31 cellular contexts compared by ENCODE assay signal in genomic region chr20:56069016-56069415, GRCh38.
"Had no signal": no experiment of that assay in that cellular context is flagged by ENCODE, and none has a peak within 500 bp of the region (broad histone marks: within the 10 kb centered on the region; RNA-seq: fewer than 3 reads in every experiment).

No MANE protein-coding gene starts in this region.

- ATAC-seq: activated CD4-positive, CD25-positive, alpha-beta regulatory T cell treated with anti-CD3 and anti-CD28 coated beads, Interleukin-2, amount 50 U/mL, for 24 hours; activated CD8-positive, alpha-beta T cell treated with anti-CD3 and anti-CD28 coated beads for 36 hours; activated T-cell treated with anti-CD3 and anti-CD28 coated beads, Interleukin-2, amount 50 U/mL, for 4 hours; activated T-helper 17 cell treated with anti-CD3 and anti-CD28 coated beads, Interleukin-2, amount 50 U/mL, for 72 hours; effector memory CD8-positive, alpha-beta T cell; gastroesophageal sphincter; heart right ventricle; T-helper 17 cell had no signal

- DNase-seq: activated B cell treated with CpG ODN at 0.5 μM for 24 hours; activated CD4-positive, alpha-beta T cell treated with anti-CD3 and anti-CD28 coated beads for 48 hours; activated CD4-positive, alpha-beta T cell treated with anti-CD3 and anti-CD28 coated beads, Interleukin-2, amount 50 U/mL, for 1 hour; activated CD4-positive, alpha-beta T cell treated with anti-CD3 and anti-CD28 coated beads, Interleukin-2, amount 50 U/mL, for 48 hours; activated CD8-positive, alpha-beta memory T cell treated with anti-CD3 and anti-CD28 coated beads for 24 hours; activated CD8-positive, alpha-beta T cell treated with anti-CD3 and anti-CD28 coated beads for 36 hours; activated effector memory CD4-positive, alpha-beta T cell treated with Interleukin-2 at 50 U/mL for 16 hours; activated gamma-delta T cell treated with Interleukin-2 at 50 U/mL for 16 hours; activated naive CD4-positive, alpha-beta T cell treated with anti-CD3 and anti-CD28 coated beads, Interleukin-2, amount 50 U/mL, for 16 hours; activated naive CD4-positive, alpha-beta T cell treated with Interleukin-2 at 50 U/mL for 16 hours; activated T-cell treated with anti-CD3 and anti-CD28 coated beads, Interleukin-2, amount 50 U/mL, for 4 hours; amniotic stem cell; anterior cingulate cortex; brain microvascular endothelial cell; cortex of kidney; dermis blood vessel endothelial cell; effector CD4-positive, alpha-beta T cell; effector memory CD8-positive, alpha-beta T cell; esophagus squamous epithelium; foreskin melanocyte; heart right ventricle; T-helper 17 cell; T1000; WERI-Rb-1 had no signal

- FAIRE-seq: astrocyte, bronchial epithelial cell, endothelial cell of umbilical vein had no signal

- H3K27ac ChIP-seq: brain microvascular endothelial cell, epithelial cell of prostate, esophagus squamous epithelium, gastroesophageal sphincter, heart right ventricle, WERI-Rb-1 had no signal

- H3K9me3 ChIP-seq: esophagus squamous epithelium had no signal

- H3K4me3 ChIP-seq: esophagus squamous epithelium, gastroesophageal sphincter, heart right ventricle had no signal

- H3K27me3 ChIP-seq: brain microvascular endothelial cell, esophagus squamous epithelium, gastroesophageal sphincter, heart right ventricle had no signal

- H3K36me3 ChIP-seq: brain microvascular endothelial cell, esophagus squamous epithelium, gastroesophageal sphincter, heart right ventricle, WERI-Rb-1 had no signal

- H3K4me1 ChIP-seq: esophagus squamous epithelium, gastroesophageal sphincter, heart right ventricle had no signal
